In the genomic region with DNA sequence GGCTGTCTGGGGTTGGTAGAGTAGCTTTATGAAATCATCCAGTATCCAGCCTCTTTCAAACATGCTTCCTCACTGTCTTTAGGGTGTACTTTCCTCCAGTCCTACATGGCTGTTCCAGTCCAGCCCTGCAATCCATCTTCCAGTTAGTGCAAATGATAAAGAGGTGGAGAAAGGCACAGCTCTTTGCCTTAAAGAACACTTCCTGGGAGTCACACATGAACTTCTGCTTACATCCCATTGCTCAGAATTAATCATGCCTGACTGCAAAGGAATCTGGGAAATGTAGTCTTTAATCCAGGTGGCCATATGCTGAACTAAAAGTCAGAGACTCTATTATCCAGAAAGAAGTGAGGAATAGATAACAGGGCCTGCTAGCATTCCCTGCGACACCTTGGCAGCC, we compare ENCODE assay signal across 8 cellular contexts.
DNase-seq lines count a peak whose midpoint lies in the region; ATAC-seq and TF ChIP-seq lines count a peak whose summit lies in the region.

No MANE protein-coding gene starts in this region.

- H3K27me3 ChIP-seq in neural cell (ENCODE audit: insufficient read depth, low read depth, low read length) = no peaks in the 10 kb centered on the region

- intact Hi-C loops in activated CD4-positive, alpha-beta T cell treated with anti-CD3 and anti-CD28 coated beads for 36 hours (cut with DNase I, micrococcal nuclease) = no loop called here

- peaks cover 4% of the 10 kb centered on the region for H3K4me1 Mint-ChIP-seq in activated CD4-positive, alpha-beta T cell treated with anti-CD3 and anti-CD28 coated beads for 36 hours
- peaks cover 6% of the 10 kb centered on the region for H3K4me1 Mint-ChIP-seq in glutamatergic neuron (ENCODE audit: low read depth, unreplicated experiment)

- H3F3A ChIP-seq in neural cell (ENCODE audit: insufficient read depth, low read length, poor library complexity, severe bottlenecking) = no peaks in the 10 kb centered on the region

- H3K9me3 Mint-ChIP-seq in activated CD4-positive, alpha-beta T cell treated with anti-CD3 and anti-CD28 coated beads for 36 hours (ENCODE audit: low read depth) = no peaks in the 10 kb centered on the region
- H3K9me3 Mint-ChIP-seq in glutamatergic neuron (ENCODE audit: unreplicated experiment) = peaks cover 1% of the 10 kb centered on the region

- TF ChIP-seq CTCF in neural cell (IDR thresholded peaks at IDR 0.05; ENCODE audit: poor library complexity, severe bottlenecking) (no peak), glutamatergic neuron (IDR thresholded peaks at IDR 0.05; ENCODE audit: partially characterized antibody, unreplicated experiment) (no peak)

- no peaks in the 10 kb centered on the region for H3K36me3 ChIP-seq in neural cell (ENCODE audit: insufficient read depth, low read length)

- POLR2A ChIA-PET in activated CD4-positive, alpha-beta T cell treated with anti-CD3 and anti-CD28 coated beads for 36 hours (lab: Charles Lee) = no interaction called here

- peak overlapping the region; percentile 24 for H3K4me3 ChIP-seq in neural cell (ENCODE audit: low read length)

- no peaks in the 10 kb centered on the region for H3K9me2 ChIP-seq in neural cell (ENCODE audit: insufficient read depth, low read length)

- H3K9me3 ChIP-seq in neural cell (ENCODE audit: low read length) = no peaks in the 10 kb centered on the region

- no peak overlapping the region for H3K4me3 Mint-ChIP-seq in activated CD4-positive, alpha-beta T cell treated with anti-CD3 and anti-CD28 coated beads for 36 hours
- H3K4me3 Mint-ChIP-seq in glutamatergic neuron (ENCODE audit: unreplicated experiment) = no peak overlapping the region

- no peaks in the 10 kb centered on the region for H3K27me3 Mint-ChIP-seq in activated CD4-positive, alpha-beta T cell treated with anti-CD3 and anti-CD28 coated beads for 36 hours
- H3K27me3 Mint-ChIP-seq in glutamatergic neuron (ENCODE audit: unreplicated experiment) = peaks cover 2% of the 10 kb centered on the region

- no peak for TF ChIP-seq EP300 in neural cell (conservative IDR thresholded peaks at IDR 0.05; ENCODE audit: poor library complexity, severe bottlenecking)

- no peaks in the 10 kb centered on the region for H3K36me3 Mint-ChIP-seq in activated CD4-positive, alpha-beta T cell treated with anti-CD3 and anti-CD28 coated beads for 36 hours (ENCODE audit: low read depth)
- H3K36me3 Mint-ChIP-seq in glutamatergic neuron (ENCODE audit: unreplicated experiment) = no peaks in the 10 kb centered on the region

- H4K20me1 ChIP-seq in neural cell (ENCODE audit: insufficient read depth) = no peaks in the 10 kb centered on the region

- H3K9ac ChIP-seq in neural cell (ENCODE audit: low read length) = no peak overlapping the region

- CTCF ChIA-PET in activated CD4-positive, alpha-beta T cell treated with anti-CD3 and anti-CD28 coated beads for 36 hours (lab: Charles Lee) = no interaction called here

- no peak overlapping the region for H3K27ac ChIP-seq in neural cell (ENCODE audit: low read length)

- no peak for DNase-seq in activated CD4-positive, alpha-beta T cell treated with anti-CD3 and anti-CD28 coated beads for 36 hours
- DNase-seq in activated CD4-positive, alpha-beta T cell treated with anti-CD3 and anti-CD28 coated beads for 4 hours = no peak
- DNase-seq in NCI-H345 treated with DMSO at 0.1 percent for 48 hours (lab: John Stamatoyannopoulos, UW; ENCODE audit: unreplicated experiment) = peak; percentile 6
- peak; percentile 35 for DNase-seq in cerebellar cortex (ENCODE audit: low spot score)
- DNase-seq in T-helper 2 cell = no peak
- DNase-seq in glutamatergic neuron = no peak

- no peaks in the 10 kb centered on the region for H3K79me2 ChIP-seq in neural cell (replicated peaks; ENCODE audit: insufficient read depth, low read length)

- no peak overlapping the region for H3K27ac Mint-ChIP-seq in activated CD4-positive, alpha-beta T cell treated with anti-CD3 and anti-CD28 coated beads for 36 hours
- no peak overlapping the region for H3K27ac Mint-ChIP-seq in glutamatergic neuron (ENCODE audit: unreplicated experiment)

- no peak for TF ChIP-seq RAD21 in neural cell (conservative IDR thresholded peaks at IDR 0.05)

- ATAC-seq in activated CD4-positive, alpha-beta T cell treated with anti-CD3 and anti-CD28 coated beads for 36 hours = peak; percentile 78
- no peak for ATAC-seq in HG02678 (IDR thresholded peaks at IDR 0.05; ENCODE audit: unreplicated experiment)

- peak overlapping the region; percentile 48 for H3K4me2 ChIP-seq in neural cell (ENCODE audit: low read length)

- no peak overlapping the region for H2AFZ ChIP-seq in neural cell (ENCODE audit: low read depth, low read length)

TF ChIP-seq in neural cell, 6 proteins besides CTCF, POLR2A, EP300 and RAD21:
- TF ChIP-seq, protein P1, sequence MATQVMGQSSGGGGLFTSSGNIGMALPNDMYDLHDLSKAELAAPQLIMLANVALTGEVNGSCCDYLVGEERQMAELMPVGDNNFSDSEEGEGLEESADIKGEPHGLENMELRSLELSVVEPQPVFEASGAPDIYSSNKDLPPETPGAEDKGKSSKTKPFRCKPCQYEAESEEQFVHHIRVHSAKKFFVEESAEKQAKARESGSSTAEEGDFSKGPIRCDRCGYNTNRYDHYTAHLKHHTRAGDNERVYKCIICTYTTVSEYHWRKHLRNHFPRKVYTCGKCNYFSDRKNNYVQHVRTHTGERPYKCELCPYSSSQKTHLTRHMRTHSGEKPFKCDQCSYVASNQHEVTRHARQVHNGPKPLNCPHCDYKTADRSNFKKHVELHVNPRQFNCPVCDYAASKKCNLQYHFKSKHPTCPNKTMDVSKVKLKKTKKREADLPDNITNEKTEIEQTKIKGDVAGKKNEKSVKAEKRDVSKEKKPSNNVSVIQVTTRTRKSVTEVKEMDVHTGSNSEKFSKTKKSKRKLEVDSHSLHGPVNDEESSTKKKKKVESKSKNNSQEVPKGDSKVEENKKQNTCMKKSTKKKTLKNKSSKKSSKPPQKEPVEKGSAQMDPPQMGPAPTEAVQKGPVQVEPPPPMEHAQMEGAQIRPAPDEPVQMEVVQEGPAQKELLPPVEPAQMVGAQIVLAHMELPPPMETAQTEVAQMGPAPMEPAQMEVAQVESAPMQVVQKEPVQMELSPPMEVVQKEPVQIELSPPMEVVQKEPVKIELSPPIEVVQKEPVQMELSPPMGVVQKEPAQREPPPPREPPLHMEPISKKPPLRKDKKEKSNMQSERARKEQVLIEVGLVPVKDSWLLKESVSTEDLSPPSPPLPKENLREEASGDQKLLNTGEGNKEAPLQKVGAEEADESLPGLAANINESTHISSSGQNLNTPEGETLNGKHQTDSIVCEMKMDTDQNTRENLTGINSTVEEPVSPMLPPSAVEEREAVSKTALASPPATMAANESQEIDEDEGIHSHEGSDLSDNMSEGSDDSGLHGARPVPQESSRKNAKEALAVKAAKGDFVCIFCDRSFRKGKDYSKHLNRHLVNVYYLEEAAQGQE (IDR thresholded peaks at IDR 0.05; ENCODE audit: borderline replicate concordance) = no peak
- no peak for TF ChIP-seq POLR2AphosphoS5 (IDR thresholded peaks at IDR 0.05)
- TF ChIP-seq SMC3 (conservative IDR thresholded peaks at IDR 0.05; ENCODE audit: poor library complexity) = no peak
- no peak for TF ChIP-seq TAF1 (IDR thresholded peaks at IDR 0.05; ENCODE audit: low read depth)
- no peak for TF ChIP-seq MXI1 (conservative IDR thresholded peaks at IDR 0.05; ENCODE audit: poor library complexity, severe bottlenecking)
- no peak for TF ChIP-seq EZH2 (IDR thresholded peaks at IDR 0.05; ENCODE audit: borderline replicate concordance, insufficient read depth, low read length, poor library complexity, severe bottlenecking)
TF ChIP-seq in neural cell: peak in this region for 0.

Comparison
In these comparisons a context has a peak if more than half of its experiments do, and no peak if none do; other contexts are left out.
1. DNase-seq: peak in NCI-H345 treated with DMSO at 0.1 percent for 48 hours (single experiment) and cerebellar cortex (single experiment); none in activated CD4-positive, alpha-beta T cell treated with anti-CD3 and anti-CD28 coated beads for 36 hours (single experiment), activated CD4-positive, alpha-beta T cell treated with anti-CD3 and anti-CD28 coated beads for 4 hours (0 of 2), T-helper 2 cell (0 of 5) and glutamatergic neuron (single experiment).